Comparison of ENCODE assay signal across 34 cellular contexts in genomic region chr11:6083129-6083528, GRCh38. TPM values are rescaled to one million over a fixed set of nuclear protein-coding genes. Genes with fewer than 3 reads are reported as not detected.
"Had no signal": no experiment of that assay in that cellular context is flagged by ENCODE, and none has a peak within 500 bp of the region (broad histone marks: within the 10 kb centered on the region; RNA-seq: fewer than 3 reads in every experiment).

No MANE protein-coding gene starts in this region.

- H3K9me3 Mint-ChIP-seq: type B pancreatic cell had no signal

- H3K27ac ChIP-seq: stomach, suprapubic skin, testis, thoracic aorta, thyroid gland, tibial artery, tibial nerve, transverse colon, upper lobe of left lung, upper lobe of right lung, uterus, vagina had no signal

- H3K27ac Mint-ChIP-seq: stimulated activated effector memory CD8-positive, alpha-beta T cell treated with anti-CD3 and anti-CD28 coated beads, Interleukin-12 subunit alpha, Interleukin-12 subunit beta, amount 100 ng/mL, for 72 hours; stimulated activated memory B cell treated with anti-CD40 and anti-IgM and Interleukin-4, amounts not matched to agents 10 μg/mL and 1 μg/mL and 100 μg/mL, for 72 hours; stimulated activated naive B cell treated with anti-CD40 and anti-IgM and Interleukin-4, amounts not matched to agents 10 μg/mL and 1 μg/mL and 100 μg/mL, for 72 hours; stimulated activated naive CD8-positive, alpha-beta T cell treated with anti-CD3 and anti-CD28 coated beads, Interleukin-15, amount 100 ng/mL, for 72 hours; stimulated activated naive CD8-positive, alpha-beta T cell treated with anti-CD3 and anti-CD28 coated beads, Interleukin-15, Interleukin-2, amounts not matched to agents 100 ng/mL and 50 ng/mL, for 24 hours; type B pancreatic cell had no signal

- H3K27me3 ChIP-seq: stomach, suprapubic skin, testis, thyroid gland, tibial artery, tibial nerve, transverse colon, upper lobe of left lung, upper lobe of right lung, uterus, vagina had no signal

- H3K4me3 ChIP-seq: stomach, suprapubic skin, testis, thoracic aorta, thyroid gland, tibial artery, tibial nerve, transverse colon, upper lobe of left lung, upper lobe of right lung, uterus, vagina had no signal

- H3K36me3 ChIP-seq: stomach, suprapubic skin, thoracic aorta, thyroid gland, tibial artery, tibial nerve, transverse colon, upper lobe of left lung, upper lobe of right lung, uterus, vagina had no signal

- H3K4me3 Mint-ChIP-seq: stimulated activated effector memory CD8-positive, alpha-beta T cell treated with anti-CD3 and anti-CD28 coated beads, Interleukin-12 subunit alpha, Interleukin-12 subunit beta, amount 100 ng/mL, for 72 hours; stimulated activated memory B cell treated with anti-CD40 and anti-IgM and Interleukin-4, amounts not matched to agents 10 μg/mL and 1 μg/mL and 100 μg/mL, for 72 hours; stimulated activated naive B cell treated with anti-CD40 and anti-IgM and Interleukin-4, amounts not matched to agents 10 μg/mL and 1 μg/mL and 100 μg/mL, for 72 hours; stimulated activated naive CD8-positive, alpha-beta T cell treated with anti-CD3 and anti-CD28 coated beads, Interleukin-15, amount 100 ng/mL, for 72 hours; stimulated activated naive CD8-positive, alpha-beta T cell treated with anti-CD3 and anti-CD28 coated beads, Interleukin-15, Interleukin-2, amounts not matched to agents 100 ng/mL and 50 ng/mL, for 24 hours; type B pancreatic cell had no signal

- H3K27me3 Mint-ChIP-seq: stimulated activated memory B cell treated with anti-CD40 and anti-IgM and Interleukin-4, amounts not matched to agents 10 μg/mL and 1 μg/mL and 100 μg/mL, for 72 hours; type B pancreatic cell had no signal

- ATAC-seq: stimulated activated effector memory CD8-positive, alpha-beta T cell treated with anti-CD3 and anti-CD28 coated beads, Interleukin-12 subunit alpha, Interleukin-12 subunit beta, amount 100 ng/mL, for 72 hours; stimulated activated memory B cell treated with anti-CD40 and anti-IgM and Interleukin-4, amounts not matched to agents 10 μg/mL and 1 μg/mL and 100 μg/mL, for 72 hours; stimulated activated naive B cell treated with anti-CD40 and anti-IgM and Interleukin-4, amounts not matched to agents 10 μg/mL and 1 μg/mL and 100 μg/mL, for 72 hours; stimulated activated naive CD8-positive, alpha-beta T cell treated with anti-CD3 and anti-CD28 coated beads, Interleukin-15, amount 100 ng/mL, for 72 hours; stimulated activated naive CD8-positive, alpha-beta T cell treated with anti-CD3 and anti-CD28 coated beads, Interleukin-15, Interleukin-2, amounts not matched to agents 100 U/mL and 50 U/mL, for 24 hours; upper lobe of right lung had no signal

- DNase-seq: stimulated activated CD4-positive, alpha-beta T cell treated with anti-CD3 and anti-CD28 coated beads, Interleukin-2, amount 100 ng/mL, for 48 hours; stimulated activated CD4-positive, alpha-beta T cell treated with anti-CD3 and anti-CD28 coated beads, Interleukin-4, amount 100 ng/mL, for 1 hour; stimulated activated CD4-positive, alpha-beta T cell treated with anti-CD3 and anti-CD28 coated beads, Interleukin-4, amount 100 ng/mL, for 24 hours; stimulated activated CD4-positive, alpha-beta T cell treated with anti-CD3 and anti-CD28 coated beads, Interleukin-4, amount 100 ng/mL, for 4 hours; stimulated activated CD8-positive, alpha-beta memory T cell treated with anti-CD3 and anti-CD28 coated beads, Interleukin-4, amount 100 ng/mL, for 48 hours; stimulated activated naive B cell treated with anti-CD40 and anti-IgM and Interleukin-4, amounts not matched to agents 10 μg/mL and 1 μg/mL and 100 μg/mL, for 72 hours; stimulated activated naive CD4-positive, alpha-beta T cell; stimulated activated naive CD4-positive, alpha-beta T cell treated with Interleukin-2 at 50 U/mL for 16 hours; stimulated activated naive CD8-positive, alpha-beta T cell treated with anti-CD3 and anti-CD28 coated beads, Interleukin-15, amount 100 ng/mL, for 72 hours; stimulated activated naive CD8-positive, alpha-beta T cell treated with anti-CD3 and anti-CD28 coated beads, Interleukin-15, Interleukin-2, amounts not matched to agents 100 U/mL and 50 U/mL, for 24 hours; stomach; substantia nigra; testis; thyroid gland; tibial artery; transverse colon; trophoblast cell; upper lobe of left lung; upper lobe of right lung; uterus had no signal

- H3K9me3 ChIP-seq: suprapubic skin, testis, thoracic aorta, thyroid gland, tibial artery, transverse colon, upper lobe of left lung, upper lobe of right lung, uterus, vagina had no signal

- H3K4me1 ChIP-seq: stomach, suprapubic skin, testis, thyroid gland, tibial artery, tibial nerve, transverse colon, upper lobe of left lung, upper lobe of right lung, uterus, vagina had no signal

- H3K36me3 Mint-ChIP-seq: stimulated activated effector memory CD8-positive, alpha-beta T cell treated with anti-CD3 and anti-CD28 coated beads, Interleukin-12 subunit alpha, Interleukin-12 subunit beta, amount 100 ng/mL, for 72 hours; stimulated activated memory B cell treated with anti-CD40 and anti-IgM and Interleukin-4, amounts not matched to agents 10 μg/mL and 1 μg/mL and 100 μg/mL, for 72 hours; stimulated activated naive B cell treated with anti-CD40 and anti-IgM and Interleukin-4, amounts not matched to agents 10 μg/mL and 1 μg/mL and 100 μg/mL, for 72 hours; type B pancreatic cell had no signal

- FAIRE-seq: urothelium cell line had no signal

- H3K4me1 Mint-ChIP-seq: stimulated activated effector memory CD8-positive, alpha-beta T cell treated with anti-CD3 and anti-CD28 coated beads, Interleukin-12 subunit alpha, Interleukin-12 subunit beta, amount 100 ng/mL, for 72 hours; stimulated activated memory B cell treated with anti-CD40 and anti-IgM and Interleukin-4, amounts not matched to agents 10 μg/mL and 1 μg/mL and 100 μg/mL, for 72 hours; stimulated activated naive B cell treated with anti-CD40 and anti-IgM and Interleukin-4, amounts not matched to agents 10 μg/mL and 1 μg/mL and 100 μg/mL, for 72 hours; stimulated activated naive CD8-positive, alpha-beta T cell treated with anti-CD3 and anti-CD28 coated beads, Interleukin-15, amount 100 ng/mL, for 72 hours had no signal

RNA-seq across cellular contexts. Expression of gene OR56B4, which starts 24.4 kb away (rescaled TPM):
- total RNA-seq: stomach, subcutaneous adipose tissue, suprapubic skin, temporal lobe, testis, thoracic aorta, thyroid gland, tibial nerve, transverse colon, upper lobe of left lung, upper lobe of right lung, ureter, urinary bladder, uterus, vagina had no signal
- polyA plus RNA-seq: thymus, urinary bladder had no signal

RNA-seq across cellular contexts. Expression of gene OR56A1, which starts 52.6 kb away (rescaled TPM):
- total RNA-seq: thoracic aorta, thyroid gland, tibial nerve, upper lobe of right lung, vagina had no signal
- polyA plus RNA-seq: stomach, urinary bladder had no signal
